In the genomic region with DNA sequence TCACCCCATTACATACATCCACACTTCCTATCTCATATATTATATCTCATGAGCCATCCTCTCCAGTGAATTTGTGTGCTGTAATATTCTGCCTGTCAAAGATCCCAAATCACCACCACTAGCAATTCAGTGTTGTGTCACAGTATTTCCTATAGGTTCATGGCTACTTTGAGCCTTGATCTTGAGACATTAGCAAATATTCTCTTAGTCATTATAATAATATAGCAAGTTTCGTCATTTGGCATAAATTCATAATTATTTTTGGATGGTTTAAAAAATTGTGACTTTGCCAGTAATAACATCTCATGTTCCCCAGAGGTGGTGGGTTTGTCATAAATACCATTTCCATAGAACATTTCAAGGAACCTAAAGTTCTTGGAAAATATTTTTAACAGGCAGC, we compare ENCODE assay signal across 25 cellular contexts. TPM values are rescaled to one million over a fixed set of nuclear protein-coding genes. Genes with fewer than 3 reads are reported as not detected.
DNase-seq lines count a peak whose midpoint lies in the region; ATAC-seq, FAIRE-seq and TF ChIP-seq lines count a peak whose summit lies in the region.
"Had no signal": no experiment of that assay in that cellular context is flagged by ENCODE, and none has a peak within 500 bp of the region (broad histone marks: within the 10 kb centered on the region; RNA-seq: fewer than 3 reads in every experiment).

No MANE protein-coding gene starts in this region.

- peaks cover 87% of the 10 kb centered on the region for H3K4me1 Mint-ChIP-seq in astrocyte (ENCODE audit: low read depth, unreplicated experiment)

- intact Hi-C loops in gastrocnemius medialis (cut with DNase I; ENCODE audit: low total_unique reads), result no loop called here

- H3K79me2 ChIP-seq in astrocyte (ENCODE audit: insufficient read depth, low read length), result peaks cover 98% of the 10 kb centered on the region
- H3K79me2 ChIP-seq in fibroblast of lung (ENCODE audit: control insufficient read depth, insufficient read depth, low read length), result peaks cover 88% of the 10 kb centered on the region

- H3K4me1 ChIP-seq in astrocyte (ENCODE audit: insufficient read depth, low read length) (peaks cover 58% of the 10 kb centered on the region), fibroblast of lung (ENCODE audit: control insufficient read depth, extremely low read depth, insufficient read depth, low read length) (peaks cover 42% of the 10 kb centered on the region), gastrocnemius medialis (peaks cover 60 to 70% of the 10 kb centered on the region in 2 donors)

- no peak for TF ChIP-seq POLR2A in gastrocnemius medialis (IDR thresholded peaks at IDR 0.05)

- peaks cover 40% of the 10 kb centered on the region for H3K36me3 ChIP-seq in astrocyte (ENCODE audit: insufficient read depth, low read length)
- peaks cover 13% of the 10 kb centered on the region for H3K36me3 ChIP-seq in fibroblast of lung (ENCODE audit: control insufficient read depth, insufficient read depth, low read length)
- peaks cover 0 to 6% of the 10 kb centered on the region in 2 donors for H3K36me3 ChIP-seq in gastrocnemius medialis
- H3K36me3 ChIP-seq: left lung had no signal

- no peak for FAIRE-seq in astrocyte (lab: Jason Lieb, UNC)

- H3K9ac ChIP-seq in astrocyte (ENCODE audit: low read length), result peak overlapping the region; percentile 16
- H3K9ac ChIP-seq in fibroblast of lung (ENCODE audit: insufficient read depth, low read length), result no peak overlapping the region
- H3K9ac ChIP-seq: parathyroid adenoma had no signal

- H4K20me1 ChIP-seq in astrocyte (ENCODE audit: insufficient read depth, low read length), result peaks cover 36% of the 10 kb centered on the region
- H4K20me1 ChIP-seq in fibroblast of lung (ENCODE audit: control insufficient read depth, extremely low read depth, insufficient read depth, low read length), result no peaks in the 10 kb centered on the region

- ATAC-seq in gastrocnemius medialis (no peak), HG02798 (IDR thresholded peaks at IDR 0.05; ENCODE audit: poor library complexity, unreplicated experiment) (no peak)
- ATAC-seq in activated naive CD4-positive, alpha-beta T cell treated with anti-CD3 and anti-CD28 coated beads, Interleukin-2, amount 50 U/mL, for 72 hours, result no peak
- ATAC-seq: activated CD4-positive, CD25-positive, alpha-beta regulatory T cell treated with anti-CD3 and anti-CD28 coated beads, Interleukin-2, amount 50 U/mL, for 24 hours; left lung had no signal

- peak overlapping the region; percentile 59 for H3K27ac Mint-ChIP-seq in astrocyte (ENCODE audit: unreplicated experiment)
- H3K27ac Mint-ChIP-seq in activated naive CD4-positive, alpha-beta T cell treated with anti-CD3 and anti-CD28 coated beads, Interleukin-2, amount 50 U/mL, for 72 hours, result no peak overlapping the region
- H3K27ac Mint-ChIP-seq: activated T-cell treated with anti-CD3 and anti-CD28 coated beads, Interleukin-2, amount 50 U/mL, for 24 hours; mesothelial cell of epicardium had no signal

- TF ChIP-seq CTCF in astrocyte (IDR thresholded peaks at IDR 0.05; ENCODE audit: insufficient read depth, low read depth, low read length) (no peak), fibroblast of lung (conservative IDR thresholded peaks at IDR 0.05 in 1 of 2, IDR thresholded peaks at IDR 0.05 in 1 of 2; ENCODE audit: low read depth in 1 of 2, low read length in 2 of 2) (no peak), gastrocnemius medialis (IDR thresholded peaks at IDR 0.05 in 4 of 5, conservative IDR thresholded peaks at IDR 0.05 in 1 of 5) (no peak)

- H3K9me3 Mint-ChIP-seq in astrocyte (ENCODE audit: unreplicated experiment), result no peaks in the 10 kb centered on the region
- no peaks in the 10 kb centered on the region for H3K9me3 Mint-ChIP-seq in activated naive CD4-positive, alpha-beta T cell treated with anti-CD3 and anti-CD28 coated beads, Interleukin-2, amount 50 U/mL, for 72 hours
- H3K9me3 Mint-ChIP-seq: activated T-cell treated with anti-CD3 and anti-CD28 coated beads, Interleukin-2, amount 50 U/mL, for 24 hours; effector memory CD8-positive, alpha-beta T cell; mesothelial cell of epicardium; naive thymus-derived CD8-positive, alpha-beta T cell had no signal

- H3K27me3 Mint-ChIP-seq in astrocyte (ENCODE audit: low read depth, unreplicated experiment), result no peaks in the 10 kb centered on the region
- H3K27me3 Mint-ChIP-seq: activated T-cell treated with anti-CD3 and anti-CD28 coated beads, Interleukin-2, amount 50 U/mL, for 24 hours; effector memory CD8-positive, alpha-beta T cell; naive thymus-derived CD8-positive, alpha-beta T cell had no signal

- no peaks in the 10 kb centered on the region for H3K27me3 ChIP-seq in astrocyte (ENCODE audit: insufficient read depth, low read length)
- no peaks in the 10 kb centered on the region for H3K27me3 ChIP-seq in fibroblast of lung (ENCODE audit: control insufficient read depth, insufficient read depth, low read length)
- no peaks in the 10 kb centered on the region for H3K27me3 ChIP-seq in gastrocnemius medialis
- H3K27me3 ChIP-seq: left lung had no signal

- H3K27ac ChIP-seq in astrocyte (ENCODE audit: low read depth, low read length) (peak overlapping the region; percentile 76), fibroblast of lung (ENCODE audit: insufficient read depth, low read length) (no peak overlapping the region), gastrocnemius medialis (peak overlapping the region; percentile 53 to 93 (median 91))
- H3K27ac ChIP-seq: C4-2B, parathyroid adenoma had no signal

- no peak overlapping the region for H2AFZ ChIP-seq in astrocyte (ENCODE audit: low read depth, low read length)
- H2AFZ ChIP-seq in fibroblast of lung (ENCODE audit: low read length), result no peak overlapping the region
- H2AFZ ChIP-seq: parathyroid adenoma had no signal

- DNase-seq in HCEC 1CT (peak; percentile 79), astrocyte (ENCODE audit: low read depth) (no peak), fibroblast of lung (ENCODE audit: low read depth in 2 of 2) (peak; percentile 64 to 88), gastrocnemius medialis (no peak), SIG-M5 treated with dmso at 0.1 percent for 504 hours (lab: John Stamatoyannopoulos, UW; ENCODE audit: unreplicated experiment) (no peak)
- DNase-seq in activated CD4-positive, alpha-beta T cell treated with anti-CD3 and anti-CD28 coated beads, Interleukin-2, amount 50 U/mL, for 1 hour, result no peak
- DNase-seq in activated naive CD4-positive, alpha-beta T cell treated with anti-CD3 and anti-CD28 coated beads, Interleukin-2, amount 50 U/mL, for 72 hours (ENCODE audit: low spot score in 2 of 2), result no peak
- DNase-seq: activated naive CD4-positive, alpha-beta T cell treated with Interleukin-2 at 50 U/mL for 16 hours; activated T-cell treated with anti-CD3 and anti-CD28 coated beads, Interleukin-2, amount 50 U/mL, for 24 hours; Calu3; cerebellar nuclear complex; effector memory CD8-positive, alpha-beta T cell; GOT3; KBM-7; left lung; naive thymus-derived CD8-positive, alpha-beta T cell; NCI-H1694; NCI-H2171; NCI-H524 treated with DMSO at 0.1 percent for 48 hours; SW 1271 had no signal

- H3K4me2 ChIP-seq in astrocyte (ENCODE audit: low read length) (peak overlapping the region; percentile 6), fibroblast of lung (ENCODE audit: extremely low read depth, insufficient read depth, low read length) (no peak overlapping the region)

- peak overlapping the region; percentile 23 for H3K4me3 Mint-ChIP-seq in astrocyte (ENCODE audit: unreplicated experiment)
- H3K4me3 Mint-ChIP-seq: activated T-cell treated with anti-CD3 and anti-CD28 coated beads, Interleukin-2, amount 50 U/mL, for 24 hours; mesothelial cell of epicardium had no signal

- H3K4me3 ChIP-seq in astrocyte (ENCODE audit: insufficient read depth, low read depth, low read length) (no peak overlapping the region), fibroblast of lung (replicated peaks in 1 of 4; ENCODE audit: control extremely low read depth in 1 of 4, insufficient read depth in 1 of 4, low read depth in 3 of 4, low read length in 4 of 4) (no peak overlapping the region), gastrocnemius medialis (no peak overlapping the region)
- H3K4me3 ChIP-seq: left lung had no signal

- in situ Hi-C loops in gastrocnemius medialis (cut with MboI; ENCODE audit: low sequenced_read_pairs in 4 of 4), result no loop called here

- H3K9me3 ChIP-seq in astrocyte (ENCODE audit: insufficient read depth, low read depth, low read length), result no peaks in the 10 kb centered on the region
- no peaks in the 10 kb centered on the region for H3K9me3 ChIP-seq in fibroblast of lung (ENCODE audit: control insufficient read depth, insufficient read depth, low read depth, low read length)
- no peaks in the 10 kb centered on the region for H3K9me3 ChIP-seq in gastrocnemius medialis
- H3K9me3 ChIP-seq: left lung had no signal

- peaks cover 33% of the 10 kb centered on the region for H3K36me3 Mint-ChIP-seq in astrocyte (ENCODE audit: low read depth, unreplicated experiment)
- H3K36me3 Mint-ChIP-seq in activated naive CD4-positive, alpha-beta T cell treated with anti-CD3 and anti-CD28 coated beads, Interleukin-2, amount 50 U/mL, for 72 hours, result peaks cover 0 to 6% of the 10 kb centered on the region in 2 donors

RNA-seq across cellular contexts. Expression of a gene that starts 47.7 kb away (rescaled TPM):
- total RNA-seq in astrocyte, result 11.0 and 12.5 TPM in 2 replicates
- 6.7 and 6.9 TPM in 2 replicates for total RNA-seq in fibroblast of lung
- polyA plus RNA-seq in fibroblast of lung, result 13.2 and 28.3 TPM in 2 replicates
- 20.2 and 37.9 TPM in 2 replicates for polyA plus RNA-seq in fibroblast of lung (2012)
- polyA minus RNA-seq in fibroblast of lung (ENCODE audit: low replicate concordance), result 1.3 and 5.8 TPM in 2 replicates
- 10 to 100 TPM; 23.2 to 89.5 (median 67.6) TPM for total RNA-seq in gastrocnemius medialis
- 10 to 100 TPM; 35.8 to 74.3 TPM for total RNA-seq in activated naive CD4-positive, alpha-beta T cell treated with anti-CD3 and anti-CD28 coated beads, Interleukin-2, amount 50 U/mL, for 72 hours

Comparison
In these comparisons a context has a peak if more than half of its experiments do, and no peak if none do; other contexts are left out.
1. DNase-seq: peak in HCEC 1CT (single experiment) and fibroblast of lung (2 of 2); none in astrocyte (single experiment), gastrocnemius medialis (0 of 2), activated CD4-positive, alpha-beta T cell treated with anti-CD3 and anti-CD28 coated beads, Interleukin-2, amount 50 U/mL, for 1 hour (single experiment), SIG-M5 treated with dmso at 0.1 percent for 504 hours (single experiment) and activated naive CD4-positive, alpha-beta T cell treated with anti-CD3 and anti-CD28 coated beads, Interleukin-2, amount 50 U/mL, for 72 hours (0 of 2).